10 cellular contexts compared by ENCODE assay signal in genomic region chr5:170070556-170071412, GRCh38. TPM values are rescaled to one million over a fixed set of nuclear protein-coding genes. Genes with fewer than 3 reads are reported as not detected.
DNase-seq lines count a peak whose midpoint lies in the region; ATAC-seq and TF ChIP-seq lines count a peak whose summit lies in the region.
"Had no signal": no experiment of that assay in that cellular context is flagged by ENCODE, and none has a peak within 500 bp of the region (broad histone marks: within the 10 kb centered on the region; RNA-seq: fewer than 3 reads in every experiment).

No MANE protein-coding gene starts in this region.

- DNase-seq in CD4-positive, alpha-beta T cell: no peak
- DNase-seq in HFFc6: peak; percentile 12
- DNase-seq in astrocyte of the hippocampus (ENCODE audit: low read depth, low spot score): peak; percentile 62
- peak; percentile 36 for DNase-seq in kidney tubule cell (ENCODE audit: low spot score)
- no peak for DNase-seq in tibial artery
- DNase-seq in GDM1 (lab: John Stamatoyannopoulos, UW): no peak
- DNase-seq in activated T-cell treated with anti-CD3 and anti-CD28 coated beads for 4 hours: no peak

- POLR2A ChIA-PET in CD4-positive, alpha-beta T cell (lab: Charles Lee): no interaction called here

- H3K27me3 ChIP-seq in CD4-positive, alpha-beta T cell (ENCODE audit: control insufficient read depth, insufficient read depth, low read length): no peaks in the 10 kb centered on the region
- H3K27me3 ChIP-seq in tibial artery: peaks cover 0 to 5% of the 10 kb centered on the region in 2 donors

- H3K9me3 ChIP-seq in CD4-positive, alpha-beta T cell (ENCODE audit: control insufficient read depth, low read length): no peaks in the 10 kb centered on the region
- no peaks in the 10 kb centered on the region for H3K9me3 ChIP-seq in tibial artery

- H3K36me3 Mint-ChIP-seq in CD4-positive, alpha-beta T cell (ENCODE audit: low read depth): peaks cover 100% of the 10 kb centered on the region
- H3K36me3 Mint-ChIP-seq in HFFc6 (ENCODE audit: low read depth): no peaks in the 10 kb centered on the region

- no peak overlapping the region for H3K4me3 Mint-ChIP-seq in CD4-positive, alpha-beta T cell
- H3K4me3 Mint-ChIP-seq in HFFc6: no peak overlapping the region

- no peaks in the 10 kb centered on the region for H3K4me1 ChIP-seq in tibial artery

- H3K27ac ChIP-seq in CD4-positive, alpha-beta T cell (ENCODE audit: low read depth, low read length): no peak overlapping the region
- no peak overlapping the region for H3K27ac ChIP-seq in tibial artery

- H3K27me3 Mint-ChIP-seq in CD4-positive, alpha-beta T cell: no peaks in the 10 kb centered on the region
- peaks cover 26% of the 10 kb centered on the region for H3K27me3 Mint-ChIP-seq in HFFc6 (ENCODE audit: insufficient read depth)

- ATAC-seq in CD4-positive, alpha-beta T cell (ENCODE audit: poor library complexity): no peak
- no peak for ATAC-seq in GM18520 (IDR thresholded peaks at IDR 0.05; ENCODE audit: unreplicated experiment)

- H3K36me3 ChIP-seq in tibial artery: no peaks in the 10 kb centered on the region

- intact Hi-C loops in CD4-positive, alpha-beta T cell (cut with DNase I, micrococcal nuclease): no loop called here
- intact Hi-C loops in tibial artery (cut with DNase I; ENCODE audit: low total_unique reads): no loop called here

- no peaks in the 10 kb centered on the region for H3K9me3 Mint-ChIP-seq in CD4-positive, alpha-beta T cell
- H3K9me3 Mint-ChIP-seq in HFFc6: no peaks in the 10 kb centered on the region

- peak; percentile 42 for TF ChIP-seq CTCF in CD4-positive, alpha-beta T cell (IDR thresholded peaks at IDR 0.05)
- TF ChIP-seq CTCF in HFFc6 (IDR thresholded peaks at IDR 0.05) (peak; percentile 94), tibial artery (IDR thresholded peaks at IDR 0.05) (peak; percentile 11 to 36)

- no peak overlapping the region for H3K27ac Mint-ChIP-seq in CD4-positive, alpha-beta T cell
- H3K27ac Mint-ChIP-seq in HFFc6: no peak overlapping the region

- no peaks in the 10 kb centered on the region for H3K4me1 Mint-ChIP-seq in CD4-positive, alpha-beta T cell (ENCODE audit: low read depth)
- no peaks in the 10 kb centered on the region for H3K4me1 Mint-ChIP-seq in HFFc6 (ENCODE audit: low read depth)

- H3K4me3 ChIP-seq in tibial artery: no peak overlapping the region

- CTCF ChIA-PET in CD4-positive, alpha-beta T cell (lab: Charles Lee): interaction anchor here (0.6 to 1.5 kb wide), 2 partner anchors 28 to 1400 kb away, joined by 3 to 5 read pairs; no protein-coding TSS in a partner anchor

RNA-seq across cellular contexts. Expression of gene FOXI1, which starts 34.9 kb away (rescaled TPM):
- total RNA-seq in CD4-positive, alpha-beta T cell: under 1 TPM in 1 of 2 experiments, not detected in 1; 0.28 TPM
- not detected for total RNA-seq in HFFc6 (2021; fragmentation: NEBNext Ultra II Directional; extraction: Animal tissue kit (Norgen Biotek cat#: 25700))
- total RNA-seq: frontal cortex, temporal lobe had no signal

Comparison
In these comparisons a context has a peak if more than half of its experiments do, and no peak if none do; other contexts are left out.
1. DNase-seq: peak in HFFc6 (single experiment), astrocyte of the hippocampus (single experiment) and kidney tubule cell (single experiment); none in CD4-positive, alpha-beta T cell (0 of 10), tibial artery (0 of 2), GDM1 (single experiment) and activated T-cell treated with anti-CD3 and anti-CD28 coated beads for 4 hours (single experiment).
2. CTCF ChIP-seq: peak in every context shown above with its lines; median percentile 94 in HFFc6; 42 in CD4-positive, alpha-beta T cell; 24 in tibial artery.